ENCODE assay signal across 16 cellular contexts in genomic region chr4:18815081-18815778, GRCh38.
DNase-seq lines count a peak whose midpoint lies in the region; ATAC-seq, FAIRE-seq and TF ChIP-seq lines count a peak whose summit lies in the region.
"Had no signal": no experiment of that assay in that cellular context is flagged by ENCODE, and none has a peak within 500 bp of the region (broad histone marks: within the 10 kb centered on the region; RNA-seq: fewer than 3 reads in every experiment).

No MANE protein-coding gene starts in this region.

- TF ChIP-seq EP300 in K562 (IDR thresholded peaks at IDR 0.05; ENCODE audit: low read length) = no peak

- TF ChIP-seq CTCF in HEK293 (tag by site-specific recombination; IDR thresholded peaks at IDR 0.05) = no peak
- TF ChIP-seq CTCF in K562 (IDR thresholded peaks at IDR 0.05 in 2 of 3, conservative IDR thresholded peaks at IDR 0.05 in 1 of 3; ENCODE audit: insufficient read depth in 2 of 3, low read depth in 1 of 3, low read length in 3 of 3) = no peak
- no peak for TF ChIP-seq CTCF in pancreas (IDR thresholded peaks at IDR 0.05)

- no peaks in the 10 kb centered on the region for H3K9me3 ChIP-seq in HEK293 (ENCODE audit: control insufficient read depth, insufficient read depth, low read depth, low read length)
- H3K9me3 ChIP-seq in K562 (replicated peaks; ENCODE audit: control insufficient read depth, insufficient read depth, low read depth, low read length) = no peaks in the 10 kb centered on the region
- H3K9me3 ChIP-seq in iPS DF 6.9 (ENCODE audit: control insufficient read depth, insufficient read depth, low read length) = no peaks in the 10 kb centered on the region; the same call in 1 of the 2 replicates
- no peaks in the 10 kb centered on the region for H3K9me3 ChIP-seq in pancreas
- H3K9me3 ChIP-seq: BE2C, Caco-2 had no signal

- no peaks in the 10 kb centered on the region for H3K79me2 ChIP-seq in K562 (ENCODE audit: control insufficient read depth, insufficient read depth, low read length)

- POLR2A ChIA-PET in HEK293 (lab: Yijun Ruan, JAX) (no interaction called here), K562 (lab: Yijun Ruan, JAX) (no interaction called here)

- no peaks in the 10 kb centered on the region for H3K27me3 ChIP-seq in K562 (ENCODE audit: control insufficient read depth in 2 of 2, insufficient read depth in 2 of 2, low read length in 2 of 2)
- no peaks in the 10 kb centered on the region for H3K27me3 ChIP-seq in iPS DF 6.9 (ENCODE audit: control insufficient read depth, insufficient read depth, low read length)
- no peaks in the 10 kb centered on the region for H3K27me3 ChIP-seq in pancreas
- H3K27me3 ChIP-seq: BE2C had no signal

- ATAC-seq in K562 (no peak), pancreas (no peak)
- ATAC-seq: CD8-positive, alpha-beta T cell had no signal

- FAIRE-seq in K562 (lab: Jason Lieb, UNC) = no peak
- no peak for FAIRE-seq in pancreas (lab: Jason Lieb, UNC)
- FAIRE-seq: A204.1, GM19239, HTR-8/SVneo had no signal

- H3K27ac ChIP-seq in HEK293 (ENCODE audit: extremely low read depth, low read depth, low read length) (no peak overlapping the region), K562 (ENCODE audit: extremely low read depth, low read depth, low read length) (no peak overlapping the region), iPS DF 6.9 (ENCODE audit: low read length) (no peak overlapping the region), pancreas (no peak overlapping the region)

- 0% methylated on average over 2 of the region's 3 CpGs for WGBS in K562 (ENCODE audit: insufficient coverage, low coverage, missing lambda C conversion rate)
- no CpG with 5 or more reads among the region's 3 CpGs for WGBS in iPS DF 6.9 (ENCODE audit: insufficient coverage, insufficient read length)
- 50 to 74% methylated on average over 3 of the region's 3 CpGs for WGBS in pancreas, 2 donors

- no peaks in the 10 kb centered on the region for H3K9me1 ChIP-seq in K562 (ENCODE audit: control insufficient read depth, insufficient read depth, low read length)

- CTCF ChIA-PET in HEK293 (lab: Yijun Ruan, JAX) (no interaction called here), K562 (lab: Yijun Ruan, JAX; ENCODE audit: low intra/inter-chr PET ratio) (no interaction called here)

- no peak overlapping the region for H3K4me2 ChIP-seq in K562 (ENCODE audit: insufficient read depth, low read length)

- in situ Hi-C loops in K562 (cut with MboI) = no loop called here

- no peak overlapping the region for H3K4me3 ChIP-seq in HEK293 (ENCODE audit: low read depth, low read length)
- H3K4me3 ChIP-seq in K562 = no peak overlapping the region
- no peak overlapping the region for H3K4me3 ChIP-seq in iPS DF 6.9 (ENCODE audit: low read length)
- H3K4me3 ChIP-seq in pancreas = no peak overlapping the region

- H3K4me1 ChIP-seq in HEK293 (ENCODE audit: control insufficient read depth, insufficient read depth, low read length) = no peaks in the 10 kb centered on the region
- H3K4me1 ChIP-seq in K562 (replicated peaks in 1 of 2; ENCODE audit: control insufficient read depth in 2 of 2, insufficient read depth in 2 of 2, low read length in 2 of 2) = no peaks in the 10 kb centered on the region
- H3K4me1 ChIP-seq in iPS DF 6.9 (ENCODE audit: control insufficient read depth, insufficient read depth, low read length) = no peaks in the 10 kb centered on the region
- H3K4me1 ChIP-seq in pancreas = no peaks in the 10 kb centered on the region
- H3K4me1 ChIP-seq: BE2C had no signal

- DNase-seq in ELF-1 (ENCODE audit: low read depth, low spot score) (peak; percentile 3), K562 (ENCODE audit: extremely low read depth in 1 of 4, low spot score in 3 of 4) (no peak), iPS DF 6.9 (ENCODE audit: low read depth, low spot score) (peak; percentile 7), C1 segment of cervical spinal cord (lab: John Stamatoyannopoulos, UW) (no peak), NCI-H1417 (lab: John Stamatoyannopoulos, UW) (no peak), pancreas (no peak)
- DNase-seq: CD8-positive, alpha-beta T cell; DND-41; GF-D8; KBM-7 had no signal

- H3K9ac ChIP-seq in K562 (ENCODE audit: insufficient read depth in 1 of 2, low read depth in 2 of 2, low read length in 2 of 2) = no peak overlapping the region

- intact Hi-C loops in K562 (cut with micrococcal nuclease) (no loop called here), pancreas (cut with DNase I) (no loop called here)

- no peaks in the 10 kb centered on the region for H4K20me1 ChIP-seq in K562 (replicated peaks; ENCODE audit: control insufficient read depth, insufficient read depth, low read length)

- TF ChIP-seq POLR2A in K562 (conservative IDR thresholded peaks at IDR 0.05) = no peak

- no peak for TF ChIP-seq RAD21 in K562 (CRISPR knock-in tag; conservative IDR thresholded peaks at IDR 0.05 in 1 of 2, IDR thresholded peaks at IDR 0.05 in 1 of 2)

- H2AFZ ChIP-seq in K562 (ENCODE audit: low read depth, low read length) = no peak overlapping the region

- no TSS peak for BruUV-seq in K562 (replicated peaks; lab: Mats Ljungman, UMichigan)

- H3K36me3 ChIP-seq in HEK293 (ENCODE audit: control insufficient read depth in 2 of 2, insufficient read depth in 1 of 2, low read length in 2 of 2) (no peaks in the 10 kb centered on the region), K562 (ENCODE audit: control insufficient read depth, insufficient read depth, low read length) (no peaks in the 10 kb centered on the region), iPS DF 6.9 (ENCODE audit: control insufficient read depth, insufficient read depth, low read length) (no peaks in the 10 kb centered on the region), pancreas (no peaks in the 10 kb centered on the region)
- H3K36me3 ChIP-seq: BE2C had no signal

TF ChIP-seq in HEK293, 187 proteins besides CTCF, POLR2A, EP300 and RAD21:
- TF ChIP-seq, protein P1, sequence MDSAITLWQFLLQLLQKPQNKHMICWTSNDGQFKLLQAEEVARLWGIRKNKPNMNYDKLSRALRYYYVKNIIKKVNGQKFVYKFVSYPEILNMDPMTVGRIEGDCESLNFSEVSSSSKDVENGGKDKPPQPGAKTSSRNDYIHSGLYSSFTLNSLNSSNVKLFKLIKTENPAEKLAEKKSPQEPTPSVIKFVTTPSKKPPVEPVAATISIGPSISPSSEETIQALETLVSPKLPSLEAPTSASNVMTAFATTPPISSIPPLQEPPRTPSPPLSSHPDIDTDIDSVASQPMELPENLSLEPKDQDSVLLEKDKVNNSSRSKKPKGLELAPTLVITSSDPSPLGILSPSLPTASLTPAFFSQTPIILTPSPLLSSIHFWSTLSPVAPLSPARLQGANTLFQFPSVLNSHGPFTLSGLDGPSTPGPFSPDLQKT (IDR thresholded peaks at IDR 0.05; ENCODE audit: borderline replicate concordance, low read depth, low read length) = no peak
- peak; percentile 48 for TF ChIP-seq ZNF585B (tag by site-specific recombination; IDR thresholded peaks at IDR 0.05)

TF ChIP-seq in K562, 482 proteins besides CTCF, POLR2A, EP300 and RAD21:
- TF ChIP-seq ZNF316 (IDR thresholded peaks at IDR 0.05) (peak; percentile 14; the same call in 1 of the 2 replicates), CEBPB (tag; IDR thresholded peaks at IDR 0.05) (no peak)

Comparison
In these comparisons a context has a peak if more than half of its experiments do, and no peak if none do; other contexts are left out.
1. DNase-seq: peak in ELF-1 (single experiment) and iPS DF 6.9 (single experiment); none in K562 (0 of 4), C1 segment of cervical spinal cord (0 of 14), NCI-H1417 (0 of 3) and pancreas (0 of 6).